In the genomic region with DNA sequence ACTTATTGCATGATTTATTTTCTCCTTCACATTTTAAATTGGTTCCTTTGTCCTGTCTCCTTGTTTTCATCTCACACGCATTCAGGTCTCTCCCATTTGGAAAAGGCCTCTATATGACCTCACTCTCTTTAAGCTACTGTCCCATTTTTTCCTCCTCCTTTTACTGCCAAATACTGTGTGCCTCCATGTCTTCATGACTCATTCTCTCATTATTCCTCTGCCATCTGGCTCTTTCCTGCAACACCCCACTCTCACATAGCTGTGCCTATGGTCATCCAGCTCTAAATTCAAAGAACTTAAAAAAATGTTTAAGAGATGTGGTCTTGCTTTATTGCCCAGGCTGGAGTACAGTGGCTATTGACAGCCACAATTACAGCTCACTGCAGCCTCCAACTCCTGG, we compare ENCODE assay signal across 12 cellular contexts. TPM values are rescaled to one million over a fixed set of nuclear protein-coding genes. Genes with fewer than 3 reads are reported as not detected.
A peak's percentile ranks its signal among the peaks of the same experiment; 100 is the strongest.
DNase-seq lines count a peak whose midpoint lies in the region; ATAC-seq, FAIRE-seq and TF ChIP-seq lines count a peak whose summit lies in the region.
"Had no signal": no experiment of that assay in that cellular context is flagged by ENCODE, and none has a peak within 500 bp of the region (broad histone marks: within the 10 kb centered on the region; RNA-seq: fewer than 3 reads in every experiment).

No MANE protein-coding gene starts in this region.

- H3K9me3 Mint-ChIP-seq in astrocyte (ENCODE audit: unreplicated experiment) (no peaks in the 10 kb centered on the region), T-cell (no peaks in the 10 kb centered on the region)
- H3K9me3 Mint-ChIP-seq in effector memory CD8-positive, alpha-beta T cell, result no peaks in the 10 kb centered on the region

- no peak overlapping the region for H3K27ac Mint-ChIP-seq in astrocyte (ENCODE audit: unreplicated experiment)
- no peak overlapping the region for H3K27ac Mint-ChIP-seq in effector memory CD8-positive, alpha-beta T cell
- no peak overlapping the region for H3K27ac Mint-ChIP-seq in T-cell

- no peak overlapping the region for H3K9ac ChIP-seq in astrocyte (ENCODE audit: low read length)
- H3K9ac ChIP-seq: BLaER1 had no signal

- H3K27me3 ChIP-seq in astrocyte (ENCODE audit: insufficient read depth, low read length) (no peaks in the 10 kb centered on the region), foreskin keratinocyte (peaks cover 3% of the 10 kb centered on the region)
- peaks cover 3% of the 10 kb centered on the region for H3K27me3 ChIP-seq in effector memory CD4-positive, alpha-beta T cell (replicated peaks; ENCODE audit: control insufficient read depth, insufficient read depth, low read length, poor library complexity, severe bottlenecking)
- H3K27me3 ChIP-seq: BLaER1 had no signal

- peak; percentile 90 for FAIRE-seq in astrocyte (lab: Jason Lieb, UNC)
- FAIRE-seq: small intestine, TTC549 had no signal

- DNase-seq in AG04449 (ENCODE audit: low read depth, low spot score), result peak; percentile 78
- peak; percentile 80 for DNase-seq in HFF-Myc (ENCODE audit: extremely low read depth, low read depth)
- peak; percentile 98 for DNase-seq in astrocyte (ENCODE audit: low read depth)
- DNase-seq in foreskin keratinocyte, result peak; percentile 50 to 77
- no peak for DNase-seq in effector memory CD8-positive, alpha-beta T cell
- DNase-seq in effector memory CD4-positive, alpha-beta T cell, result no peak
- DNase-seq in activated CD4-positive, alpha-beta T cell treated with anti-CD3 and anti-CD28 coated beads, Interleukin-2, amount 50 U/mL, for 4 hours, result no peak
- DNase-seq in T-cell, result no peak
- DNase-seq: NCI-H1417, small intestine had no signal

- H3K4me3 Mint-ChIP-seq in astrocyte (ENCODE audit: unreplicated experiment) (no peak overlapping the region), T-cell (no peak overlapping the region)
- H3K4me3 Mint-ChIP-seq in effector memory CD8-positive, alpha-beta T cell, result no peak overlapping the region

- H3K36me3 Mint-ChIP-seq in astrocyte (ENCODE audit: low read depth, unreplicated experiment), result no peaks in the 10 kb centered on the region
- no peaks in the 10 kb centered on the region for H3K36me3 Mint-ChIP-seq in effector memory CD8-positive, alpha-beta T cell (ENCODE audit: insufficient read depth)
- no peaks in the 10 kb centered on the region for H3K36me3 Mint-ChIP-seq in T-cell

- ATAC-seq in foreskin keratinocyte (peak; percentile 73), T-cell (replicated peaks in 1 of 4) (no peak)
- ATAC-seq in effector memory CD8-positive, alpha-beta T cell (replicated peaks), result no peak

- H3K27me3 Mint-ChIP-seq in astrocyte (ENCODE audit: low read depth, unreplicated experiment) (no peaks in the 10 kb centered on the region), T-cell (peaks cover 7 to 15% of the 10 kb centered on the region in 2 donors)
- peaks cover 12 to 33% of the 10 kb centered on the region in 2 donors for H3K27me3 Mint-ChIP-seq in effector memory CD8-positive, alpha-beta T cell

- peak overlapping the region; percentile 16 for H3K27ac ChIP-seq in astrocyte (ENCODE audit: low read depth, low read length)
- H3K27ac ChIP-seq in foreskin keratinocyte, result no peak overlapping the region
- no peak overlapping the region for H3K27ac ChIP-seq in effector memory CD4-positive, alpha-beta T cell (ENCODE audit: insufficient read depth, low read length, poor library complexity, severe bottlenecking)
- H3K27ac ChIP-seq: BLaER1 had no signal

- POLR2A ChIA-PET in AG04449 (lab: Yijun Ruan, JAX), result interaction anchor here (0.9 to 1.0 kb wide), 2 partner anchors 53 to 167 kb away, joined by 3 read pairs; partner anchors contain the start of genes MAPKBP1 and MGA
- POLR2A ChIA-PET in T-cell (lab: Charles Lee), result no interaction called here

- no peaks in the 10 kb centered on the region for H4K20me1 ChIP-seq in astrocyte (ENCODE audit: insufficient read depth, low read length)
- H4K20me1 ChIP-seq: BLaER1 had no signal

- no peaks in the 10 kb centered on the region for H3K9me3 ChIP-seq in astrocyte (ENCODE audit: insufficient read depth, low read depth, low read length)
- no peaks in the 10 kb centered on the region for H3K9me3 ChIP-seq in effector memory CD4-positive, alpha-beta T cell (ENCODE audit: control insufficient read depth, low read length)

- peaks cover 18% of the 10 kb centered on the region for H3K4me1 ChIP-seq in astrocyte (ENCODE audit: insufficient read depth, low read length)
- H3K4me1 ChIP-seq in foreskin keratinocyte, result peaks cover 12% of the 10 kb centered on the region
- H3K4me1 ChIP-seq in effector memory CD4-positive, alpha-beta T cell (ENCODE audit: control insufficient read depth, insufficient read depth, low read length, poor library complexity, severe bottlenecking), result no peaks in the 10 kb centered on the region

- H3K79me2 ChIP-seq in astrocyte (ENCODE audit: insufficient read depth, low read length), result no peaks in the 10 kb centered on the region

- peak overlapping the region; percentile 19 for H3K4me2 ChIP-seq in astrocyte (ENCODE audit: low read length)
- H3K4me2 ChIP-seq: BLaER1 had no signal

- H3K4me1 Mint-ChIP-seq in astrocyte (ENCODE audit: low read depth, unreplicated experiment), result peaks cover 25% of the 10 kb centered on the region
- H3K4me1 Mint-ChIP-seq in effector memory CD8-positive, alpha-beta T cell (ENCODE audit: low read depth in 2 of 2), result peaks cover 4 to 5% of the 10 kb centered on the region in 2 donors
- H3K4me1 Mint-ChIP-seq in T-cell, result peaks cover 8 to 10% (median 9%) of the 10 kb centered on the region in 3 donors

- no peak overlapping the region for H2AFZ ChIP-seq in astrocyte (ENCODE audit: low read depth, low read length)

- H3K4me3 ChIP-seq in AG04449 (ENCODE audit: low read depth, low read length) (no peak overlapping the region), HFF-Myc (replicated peaks; ENCODE audit: low read depth, low read length) (no peak overlapping the region), astrocyte (ENCODE audit: insufficient read depth, low read depth, low read length) (no peak overlapping the region)
- H3K4me3 ChIP-seq in effector memory CD4-positive, alpha-beta T cell (ENCODE audit: insufficient read depth, low read depth, low read length, poor library complexity, severe bottlenecking), result no peak overlapping the region
- H3K4me3 ChIP-seq: BLaER1 had no signal

- H3K36me3 ChIP-seq in astrocyte (ENCODE audit: insufficient read depth, low read length), result no peaks in the 10 kb centered on the region
- no peaks in the 10 kb centered on the region for H3K36me3 ChIP-seq in effector memory CD4-positive, alpha-beta T cell (ENCODE audit: control insufficient read depth, insufficient read depth, low read length)
- H3K36me3 ChIP-seq: BLaER1 had no signal

- CTCF ChIA-PET in AG04449 (lab: Yijun Ruan, JAX) (interaction anchor here (0.7 kb wide), 1 partner anchor 205 kb away, joined by 4 read pairs; no protein-coding TSS in a partner anchor), T-cell (lab: Charles Lee) (no interaction called here)

- TF ChIP-seq CTCF in AG04449 (IDR thresholded peaks at IDR 0.05; ENCODE audit: insufficient read depth, low read length, missing control alignments) (no peak), HFF-Myc (IDR thresholded peaks at IDR 0.05; ENCODE audit: low read depth, low read length, missing control alignments) (no peak), astrocyte (IDR thresholded peaks at IDR 0.05; ENCODE audit: insufficient read depth, low read depth, low read length) (no peak), foreskin keratinocyte (conservative IDR thresholded peaks at IDR 0.05) (no peak)

RNA-seq across cellular contexts. Expression of gene TYRO3, which starts 48.0 kb away (rescaled TPM):
- total RNA-seq in astrocyte (28.5 and 34.0 TPM in 2 replicates), foreskin keratinocyte (16.0 and 16.3 TPM in 2 replicates), T-cell (1 to 10 TPM in 1 of 5 donors, under 1 TPM in 3, not detected in 1; 0.62 to 1.5 (median 0.78) TPM)
- 11.5 and 12.1 TPM in 2 replicates for polyA plus RNA-seq in foreskin keratinocyte

RNA-seq across cellular contexts. Expression of gene MGA, which starts 53.2 kb away (rescaled TPM):
- total RNA-seq in astrocyte (28.4 and 32.6 TPM in 2 replicates), foreskin keratinocyte (19.3 TPM in 2 replicates), T-cell (10 to 100 TPM; 49.7 to 58.7 (median 54.7) TPM)
- 0.95 and 1.1 TPM in 2 replicates for polyA plus RNA-seq in foreskin keratinocyte

Comparison
In these comparisons a context has a peak if more than half of its experiments do, and no peak if none do; other contexts are left out.
1. DNase-seq: peak in AG04449 (single experiment), HFF-Myc (single experiment), astrocyte (single experiment) and foreskin keratinocyte (2 of 2); none in effector memory CD8-positive, alpha-beta T cell (0 of 3), effector memory CD4-positive, alpha-beta T cell (0 of 3), activated CD4-positive, alpha-beta T cell treated with anti-CD3 and anti-CD28 coated beads, Interleukin-2, amount 50 U/mL, for 4 hours (0 of 2) and T-cell (0 of 34).